Comparison of ENCODE assay signal across 8 cellular contexts in genomic region chr6:52407467-52407866, GRCh38. TPM values are rescaled to one million over a fixed set of nuclear protein-coding genes. Genes with fewer than 3 reads are reported as not detected.
DNase-seq lines count a peak whose midpoint lies in the region; ATAC-seq and TF ChIP-seq lines count a peak whose summit lies in the region.

No MANE protein-coding gene starts in this region.

- H3K4me3 Mint-ChIP-seq in central memory CD8-positive, alpha-beta T cell: no peak overlapping the region

- H3K27me3 Mint-ChIP-seq in central memory CD8-positive, alpha-beta T cell: no peaks in the 10 kb centered on the region

- ATAC-seq in HG03378 (IDR thresholded peaks at IDR 0.05; ENCODE audit: unreplicated experiment) (peak; percentile 80), GM21526 (IDR thresholded peaks at IDR 0.05; ENCODE audit: low FRiP score, unreplicated experiment) (no peak)
- peak; percentile 64 for ATAC-seq in central memory CD8-positive, alpha-beta T cell (replicated peaks; ENCODE audit: extremely low read depth, poor library complexity, severe bottlenecking)

- H3K27ac Mint-ChIP-seq in central memory CD8-positive, alpha-beta T cell (ENCODE audit: low read depth): no peak overlapping the region

- TF ChIP-seq CTCF in AG09309 (IDR thresholded peaks at IDR 0.05; ENCODE audit: control insufficient read depth, insufficient read depth, low read depth, low read length, missing control alignments) (peak; percentile 63), GM12874 (IDR thresholded peaks at IDR 0.05; ENCODE audit: insufficient read depth, low read depth, low read length) (peak; percentile 38; the same call in 1 of the 2 replicates)

- H3K4me3 ChIP-seq in AG09309 (ENCODE audit: control insufficient read depth, low read depth, low read length): no peak overlapping the region

- no peaks in the 10 kb centered on the region for H3K4me1 Mint-ChIP-seq in central memory CD8-positive, alpha-beta T cell

- DNase-seq in AG09309 (ENCODE audit: low read depth) (no peak), NCI-H82 treated with DMSO at 0.1 percent for 48 hours (lab: John Stamatoyannopoulos, UW; ENCODE audit: unreplicated experiment) (peak; percentile 18), myocyte (ENCODE audit: low read depth) (peak; percentile 70), hippocampal formation (lab: John Stamatoyannopoulos, UW) (no peak)
- no peak for DNase-seq in central memory CD8-positive, alpha-beta T cell (ENCODE audit: low spot score in 2 of 2)

- peaks cover 15% of the 10 kb centered on the region for H3K36me3 Mint-ChIP-seq in central memory CD8-positive, alpha-beta T cell (ENCODE audit: insufficient read depth)

- no peaks in the 10 kb centered on the region for H3K9me3 Mint-ChIP-seq in central memory CD8-positive, alpha-beta T cell

RNA-seq across cellular contexts. Expression of gene EFHC1, which starts 12.7 kb away (rescaled TPM):
- total RNA-seq in myocyte: 47.2 and 47.5 TPM in 2 replicates
- 31.0 TPM for polyA plus RNA-seq in myocyte (2012)

RNA-seq across cellular contexts. Expression of gene PAQR8, which starts 45.5 kb away (rescaled TPM):
- total RNA-seq in myocyte: 1.9 and 2.7 TPM in 2 replicates
- polyA plus RNA-seq in myocyte (2012): 1.5 TPM

Comparison
In these comparisons a context has a peak if more than half of its experiments do, and no peak if none do; other contexts are left out.
1. DNase-seq: peak in NCI-H82 treated with DMSO at 0.1 percent for 48 hours (single experiment) and myocyte (single experiment); none in AG09309 (single experiment), central memory CD8-positive, alpha-beta T cell (0 of 2) and hippocampal formation (0 of 2).